14 cellular contexts compared by ENCODE assay signal in the genomic region with DNA sequence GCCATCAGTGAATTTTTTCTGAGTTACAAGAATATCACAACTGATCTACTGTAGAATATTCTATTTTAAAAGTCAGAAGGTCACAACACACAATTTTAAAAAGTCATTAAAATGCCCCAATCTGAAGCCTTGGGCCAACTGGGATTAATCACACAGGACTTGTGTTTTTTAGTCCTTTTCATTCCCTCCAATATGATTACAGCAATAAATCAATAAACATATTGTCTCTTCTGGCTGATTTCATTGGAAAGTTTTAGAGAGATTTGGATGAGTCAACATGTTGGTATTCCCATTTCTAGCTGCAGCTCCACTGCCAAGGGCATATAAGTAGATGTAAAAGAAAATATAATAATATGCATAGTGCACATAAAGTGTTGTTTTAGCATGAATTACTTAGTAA.
DNase-seq lines count a peak whose midpoint lies in the region; ATAC-seq and TF ChIP-seq lines count a peak whose summit lies in the region.
"Had no signal": no experiment of that assay in that cellular context is flagged by ENCODE, and none has a peak within 500 bp of the region (broad histone marks: within the 10 kb centered on the region; RNA-seq: fewer than 3 reads in every experiment).

No MANE protein-coding gene starts in this region.

- no peaks in the 10 kb centered on the region for H3K9me3 ChIP-seq in CD4-positive, alpha-beta memory T cell (ENCODE audit: control insufficient read depth in 1 of 2, low read length in 2 of 2)
- no peaks in the 10 kb centered on the region for H3K9me3 ChIP-seq in mammary epithelial cell (replicated peaks; ENCODE audit: insufficient read depth, low read length)
- H3K9me3 ChIP-seq: mucosa of descending colon, upper lobe of left lung had no signal

- H3K4me3 ChIP-seq in CD4-positive, alpha-beta memory T cell (ENCODE audit: low read length in 2 of 2), result no peak overlapping the region
- H3K4me3 ChIP-seq in mammary epithelial cell (replicated peaks in 1 of 3; ENCODE audit: insufficient read depth in 1 of 3, low read depth in 2 of 3, low read length in 3 of 3), result no peak overlapping the region
- H3K4me3 ChIP-seq: mucosa of descending colon, upper lobe of left lung had no signal

- H3K79me2 ChIP-seq in mammary epithelial cell (ENCODE audit: insufficient read depth, low read length), result no peaks in the 10 kb centered on the region

- no peak for TF ChIP-seq CTCF in mammary epithelial cell (conservative IDR thresholded peaks at IDR 0.05 in 1 of 2, IDR thresholded peaks at IDR 0.05 in 1 of 2; ENCODE audit: extremely low read depth in 1 of 2, insufficient read depth in 1 of 2, low read depth in 1 of 2, low read length in 2 of 2)

- dilution Hi-C loops in mammary epithelial cell (cut with HindIII; ENCODE audit: low sequenced_read_pairs), result no loop called here

- no peaks in the 10 kb centered on the region for H4K20me1 ChIP-seq in mammary epithelial cell (ENCODE audit: insufficient read depth, low read length)

- H3K4me1 Mint-ChIP-seq in CD4-positive, alpha-beta memory T cell, result peaks cover 27 to 66% (median 35%) of the 10 kb centered on the region in 4 donors

- H3K27ac ChIP-seq in CD4-positive, alpha-beta memory T cell (ENCODE audit: low read depth, low read length), result no peak overlapping the region
- H3K27ac ChIP-seq in mammary epithelial cell (ENCODE audit: insufficient read depth, low read depth, low read length), result no peak overlapping the region
- H3K27ac ChIP-seq: upper lobe of left lung had no signal

- in situ Hi-C loops in mammary epithelial cell (cut with MboI; ENCODE audit: low sequenced_read_pairs in 2 of 2), result no loop called here

- peaks cover 29 to 48% of the 10 kb centered on the region in 2 donors for H3K36me3 Mint-ChIP-seq in CD4-positive, alpha-beta memory T cell

- CTCF ChIA-PET in CD4-positive, alpha-beta memory T cell (lab: Charles Lee; ENCODE audit: partially characterized antibody), result no interaction called here
- CTCF ChIA-PET in mammary epithelial cell (lab: Charles Lee; ENCODE audit: low non-redundant PET), result no interaction called here

- no peak overlapping the region for H2AFZ ChIP-seq in mammary epithelial cell (ENCODE audit: low read depth, low read length)

- H3K4me2 ChIP-seq in mammary epithelial cell (ENCODE audit: insufficient read depth, low read depth, low read length), result no peak overlapping the region

- no peaks in the 10 kb centered on the region for H3K36me3 ChIP-seq in CD4-positive, alpha-beta memory T cell (ENCODE audit: insufficient read depth, low read length)
- no peaks in the 10 kb centered on the region for H3K36me3 ChIP-seq in mammary epithelial cell (ENCODE audit: insufficient read depth, low read length)
- H3K36me3 ChIP-seq: upper lobe of left lung had no signal

- DNase-seq in CD4-positive, alpha-beta memory T cell, result no peak
- peak; percentile 14 for DNase-seq in LHCN-M2 (ENCODE audit: low read depth)
- DNase-seq in mammary epithelial cell, result peak; percentile 44
- peak; percentile 52 for DNase-seq in kidney tubule cell (ENCODE audit: low spot score)
- DNase-seq in C1 segment of cervical spinal cord (lab: John Stamatoyannopoulos, UW), result no peak
- no peak for DNase-seq in SW 1271 (lab: John Stamatoyannopoulos, UW)
- no peak for DNase-seq in NOMO-1 treated with DMSO at 0.1 percent for 48 hours (lab: John Stamatoyannopoulos, UW; ENCODE audit: unreplicated experiment)
- DNase-seq: activated CD4-positive, alpha-beta T cell treated with anti-CD3 and anti-CD28 coated beads for 4 hours; activated effector memory CD4-positive, alpha-beta T cell treated with Interleukin-2 at 50 U/mL for 16 hours; mucosa of descending colon; NCI-H524; right cardiac atrium; upper lobe of left lung had no signal

- BruUV-seq in mammary epithelial cell (replicated peaks; lab: Mats Ljungman, UMichigan), result no TSS peak

- intact Hi-C loops in CD4-positive, alpha-beta memory T cell (cut with micrococcal nuclease), result no loop called here
- intact Hi-C loops in mammary epithelial cell (cut with micrococcal nuclease), result loop anchor here (2.0 kb wide), 1 partner anchor 22 kb away; no protein-coding TSS in a partner anchor

- peak overlapping the region in 5 of 7 donors; percentile 8 to 75 (median 52) for H3K27ac Mint-ChIP-seq in CD4-positive, alpha-beta memory T cell

- no peak for ATAC-seq in HG02885 (IDR thresholded peaks at IDR 0.05; ENCODE audit: poor library complexity, unreplicated experiment)
- ATAC-seq: mucosa of descending colon, right cardiac atrium had no signal

- H3K9ac ChIP-seq in mammary epithelial cell (ENCODE audit: insufficient read depth, low read length), result no peak overlapping the region

- H3K27me3 ChIP-seq in CD4-positive, alpha-beta memory T cell (ENCODE audit: insufficient read depth, low read length), result no peaks in the 10 kb centered on the region
- no peaks in the 10 kb centered on the region for H3K27me3 ChIP-seq in mammary epithelial cell (ENCODE audit: insufficient read depth, low read length)
- H3K27me3 ChIP-seq: upper lobe of left lung had no signal

- POLR2A ChIA-PET in CD4-positive, alpha-beta memory T cell (lab: Charles Lee; ENCODE audit: partially characterized antibody), result interaction anchor here (1.4 kb wide), 1 partner anchor 44 kb away, joined by 3 read pairs; no protein-coding TSS in a partner anchor

- H3K4me3 Mint-ChIP-seq in CD4-positive, alpha-beta memory T cell, result no peak overlapping the region

- peaks cover 0 to 3% (median 0%) of the 10 kb centered on the region in 8 donors for H3K9me3 Mint-ChIP-seq in CD4-positive, alpha-beta memory T cell

- H3K4me1 ChIP-seq in CD4-positive, alpha-beta memory T cell (ENCODE audit: insufficient read depth, low read length), result peaks cover 42% of the 10 kb centered on the region
- peaks cover 35% of the 10 kb centered on the region for H3K4me1 ChIP-seq in mammary epithelial cell (ENCODE audit: insufficient read depth, low read length)

- H3K27me3 Mint-ChIP-seq in CD4-positive, alpha-beta memory T cell, result no peaks in the 10 kb centered on the region

Comparison
In these comparisons a context has a peak if more than half of its experiments do, and no peak if none do; other contexts are left out.
1. DNase-seq: peak in LHCN-M2 (single experiment), mammary epithelial cell (single experiment) and kidney tubule cell (single experiment); none in CD4-positive, alpha-beta memory T cell (0 of 5), C1 segment of cervical spinal cord (0 of 14), SW 1271 (0 of 2) and NOMO-1 treated with DMSO at 0.1 percent for 48 hours (single experiment).